ENCODE assay signal across 24 cellular contexts in genomic region chr13:45702088-45702487, GRCh38. TPM values are rescaled to one million over a fixed set of nuclear protein-coding genes. Genes with fewer than 3 reads are reported as not detected.
DNase-seq lines count a peak whose midpoint lies in the region; ATAC-seq and TF ChIP-seq lines count a peak whose summit lies in the region.
"Had no signal": no experiment of that assay in that cellular context is flagged by ENCODE, and none has a peak within 500 bp of the region (broad histone marks: within the 10 kb centered on the region; RNA-seq: fewer than 3 reads in every experiment).

TSS of gene CBY2 (plus strand) at chr13:45702320. CDS start at chr13:45702391, 71 bp downstream.

- H3K9me3 Mint-ChIP-seq in activated naive CD8-positive, alpha-beta T cell treated with anti-CD3 and anti-CD28 coated beads for 36 hours = no peaks in the 10 kb centered on the region
- H3K9me3 Mint-ChIP-seq: CD8-positive, alpha-beta memory T cell; WTC11 had no signal

- DNase-seq in GM06990 (ENCODE audit: extremely low read depth, insufficient read length) = no peak
- DNase-seq in GM12865 (ENCODE audit: low read depth) = peak; percentile 57
- DNase-seq in activated naive CD8-positive, alpha-beta T cell treated with anti-CD3 and anti-CD28 coated beads for 36 hours = no peak
- DNase-seq in COLO668 (lab: John Stamatoyannopoulos, UW; ENCODE audit: unreplicated experiment) = no peak
- DNase-seq: activated gamma-delta T cell; caudate nucleus; CD8-positive, alpha-beta memory T cell; dorsolateral prefrontal cortex; heart right ventricle; Kasumi-1; left ventricle myocardium superior; NCI-H1048; NCI-H2029; NK-92 treated with Interleukin-12 subunit alpha and Interleukin-12 subunit beta, amount 100 ng/mL, for 24 hours; Peyer's patch; stimulated activated CD4-positive, alpha-beta T cell treated with anti-CD3 and anti-CD28 coated beads, Interleukin-1b, Interleukin-23, amount 100 ng/mL, for 48 hours; stimulated activated naive CD4-positive, alpha-beta T cell; transverse colon had no signal

- H3K36me3 ChIP-seq in GM06990 (ENCODE audit: control insufficient read depth, insufficient read depth, low read length) = no peaks in the 10 kb centered on the region
- H3K36me3 ChIP-seq: heart right ventricle, Peyer's patch, prostate gland, transverse colon had no signal

- peaks cover 10% of the 10 kb centered on the region for H3K4me1 Mint-ChIP-seq in activated naive CD8-positive, alpha-beta T cell treated with anti-CD3 and anti-CD28 coated beads for 36 hours
- H3K4me1 Mint-ChIP-seq: CD8-positive, alpha-beta memory T cell had no signal

- peak within 1 kb of the TSS; percentile 72 for H3K27ac Mint-ChIP-seq in activated naive CD8-positive, alpha-beta T cell treated with anti-CD3 and anti-CD28 coated beads for 36 hours
- H3K27ac Mint-ChIP-seq: CD8-positive, alpha-beta memory T cell; WTC11 had no signal

- H3K36me3 Mint-ChIP-seq in activated naive CD8-positive, alpha-beta T cell treated with anti-CD3 and anti-CD28 coated beads for 36 hours = no peaks in the 10 kb centered on the region
- H3K36me3 Mint-ChIP-seq: CD8-positive, alpha-beta memory T cell; WTC11 had no signal

- H3K4me3 ChIP-seq in GM06990 (replicated peaks; ENCODE audit: low read depth, low read length) = peak within 1 kb of the TSS; percentile 78
- H3K4me3 ChIP-seq in GM12865 (ENCODE audit: low read depth, low read length) = peak within 1 kb of the TSS; percentile 71
- H3K4me3 ChIP-seq: dorsolateral prefrontal cortex, heart right ventricle, Peyer's patch, prostate gland, transverse colon had no signal

- peak; percentile 26 for ATAC-seq in HG02610 (IDR thresholded peaks at IDR 0.05; ENCODE audit: unreplicated experiment)
- ATAC-seq in HG03565 (IDR thresholded peaks at IDR 0.05; ENCODE audit: unreplicated experiment) = no peak
- no peak for ATAC-seq in GM18870 (IDR thresholded peaks at IDR 0.05; ENCODE audit: unreplicated experiment)
- ATAC-seq: heart right ventricle, left ventricle myocardium superior, WTC11 had no signal

- TF ChIP-seq CTCF in GM06990 (IDR thresholded peaks at IDR 0.05; ENCODE audit: insufficient read depth, low read length, poor library complexity, severe bottlenecking) (no peak), GM12865 (IDR thresholded peaks at IDR 0.05; ENCODE audit: insufficient read depth, low read depth, low read length, missing control alignments) (no peak)

- H3K27me3 ChIP-seq in GM06990 (replicated peaks; ENCODE audit: control insufficient read depth, insufficient read depth, low read length) = no peaks in the 10 kb centered on the region
- H3K27me3 ChIP-seq: Peyer's patch, transverse colon had no signal

- no peaks in the 10 kb centered on the region for H3K27me3 Mint-ChIP-seq in activated naive CD8-positive, alpha-beta T cell treated with anti-CD3 and anti-CD28 coated beads for 36 hours
- H3K27me3 Mint-ChIP-seq: CD8-positive, alpha-beta memory T cell had no signal

- H3K4me3 Mint-ChIP-seq in activated naive CD8-positive, alpha-beta T cell treated with anti-CD3 and anti-CD28 coated beads for 36 hours = no peak within 1 kb of the TSS
- H3K4me3 Mint-ChIP-seq: CD8-positive, alpha-beta memory T cell; WTC11 had no signal

RNA-seq across cellular contexts. Expression of gene CBY2, which starts in this region (rescaled TPM):
- not detected for total RNA-seq in activated naive CD8-positive, alpha-beta T cell treated with anti-CD3 and anti-CD28 coated beads for 36 hours
- total RNA-seq: CD8-positive, alpha-beta memory T cell; dorsolateral prefrontal cortex; heart right ventricle; left ventricle myocardium superior; Peyer's patch; skeletal muscle tissue; transverse colon had no signal
